1 cellular context compared by ENCODE assay signal in genomic region chr6:35673299-35673666, GRCh38. TPM values are rescaled to one million over a fixed set of nuclear protein-coding genes. Genes with fewer than 3 reads are reported as not detected.
"Had no signal": no experiment of that assay in that cellular context is flagged by ENCODE, and none has a peak within 500 bp of the region (broad histone marks: within the 10 kb centered on the region; RNA-seq: fewer than 3 reads in every experiment).

No MANE protein-coding gene starts in this region.

RNA-seq across cellular contexts. Expression of gene FKBP5, which starts 15.4 kb away (rescaled TPM):
- total RNA-seq: SJCRH30 had no signal
